In genomic region chr1:46477153-46477929, GRCh38 we compare ENCODE assay signal across 8 cellular contexts. TPM values are rescaled to one million over a fixed set of nuclear protein-coding genes. Genes with fewer than 3 reads are reported as not detected.
DNase-seq lines count a peak whose midpoint lies in the region; ATAC-seq and TF ChIP-seq lines count a peak whose summit lies in the region.

No MANE protein-coding gene starts in this region.

- H3K79me2 ChIP-seq in OCI-LY7 (ENCODE audit: insufficient read depth, low read depth, low read length): no peaks in the 10 kb centered on the region

- TF ChIP-seq POLR2A in esophagus squamous epithelium (IDR thresholded peaks at IDR 0.05): no peak

- peaks cover 55% of the 10 kb centered on the region for H3K27me3 Mint-ChIP-seq in neural crest cell (ENCODE audit: low read depth)

- H3K9me3 ChIP-seq in OCI-LY7 (ENCODE audit: low read length) (no peaks in the 10 kb centered on the region), esophagus squamous epithelium (no peaks in the 10 kb centered on the region)

- TF ChIP-seq CTCF in GM12872 (IDR thresholded peaks at IDR 0.05; ENCODE audit: insufficient read depth, low read depth, low read length) (peak; percentile 95), OCI-LY7 (conservative IDR thresholded peaks at IDR 0.05; ENCODE audit: low read length) (peak; percentile 90), esophagus squamous epithelium (IDR thresholded peaks at IDR 0.05) (peak; percentile 75 to 96 (median 90)), neural crest cell (conservative IDR thresholded peaks at IDR 0.05) (peak; percentile 92)

- no TSS peak for BruUV-seq in OCI-LY7 (replicated peaks; lab: Mats Ljungman, UMichigan)

- H3K4me1 Mint-ChIP-seq in neural crest cell: peaks cover 12% of the 10 kb centered on the region

- no peak overlapping the region for H3K4me3 ChIP-seq in OCI-LY7 (ENCODE audit: low read depth, low read length, poor library complexity, severe bottlenecking)
- no peak overlapping the region for H3K4me3 ChIP-seq in esophagus squamous epithelium

- H3K36me3 ChIP-seq in OCI-LY7 (ENCODE audit: insufficient read depth, low read length) (no peaks in the 10 kb centered on the region), esophagus squamous epithelium (no peaks in the 10 kb centered on the region)

- POLR2A ChIA-PET in OCI-LY7 (lab: Charles Lee): interaction anchor here (1.0 kb wide), 1 partner anchor 128 kb away, joined by 3 read pairs; no protein-coding TSS in a partner anchor

- no peak overlapping the region for H3K4me2 ChIP-seq in OCI-LY7 (ENCODE audit: low read length)

- no peaks in the 10 kb centered on the region for H3K9me2 ChIP-seq in OCI-LY7 (ENCODE audit: insufficient read depth, low read length)

- intact Hi-C loops in OCI-LY7 (cut with micrococcal nuclease; ENCODE audit: unreplicated experiment): loop anchor here (1.0 to 5.0 kb wide), 4 partner anchors 31 to 247 kb away; no protein-coding TSS in a partner anchor
- intact Hi-C loops in esophagus squamous epithelium (cut with DNase I): loop anchor here (5.0 kb wide), 1 partner anchor 50 kb away; no protein-coding TSS in a partner anchor

- WGBS in esophagus squamous epithelium, 2 donors: 38 to 39% methylated on average over 8 to 11 of the region's 11 CpGs

- DNase-seq in HS-5 (ENCODE audit: low read depth) (peak; percentile 23), OCI-LY7 (ENCODE audit: low spot score) (peak; percentile 71), esophagus squamous epithelium (lab: John Stamatoyannopoulos, UW) (peak; percentile 7), neural crest cell (ENCODE audit: low read depth, low spot score) (peak; percentile 67)
- peak; percentile 77 for DNase-seq in activated T-cell treated with anti-CD3 and anti-CD28 coated beads, Interleukin-2, amount 50 U/mL, for 1 hour
- peak; percentile 63 for DNase-seq in stimulated activated naive CD4-positive, alpha-beta T cell treated with Interleukin-2 at 50 U/mL for 16 hours (lab: John Stamatoyannopoulos, UW)

- no peaks in the 10 kb centered on the region for H3K9me3 Mint-ChIP-seq in neural crest cell

- no peak overlapping the region for H2AFZ ChIP-seq in OCI-LY7 (ENCODE audit: low read length)

- no peaks in the 10 kb centered on the region for H3K36me3 Mint-ChIP-seq in neural crest cell (ENCODE audit: low read depth)

- H3K27ac ChIP-seq in OCI-LY7 (ENCODE audit: low read depth, low read length, poor library complexity, severe bottlenecking) (no peak overlapping the region), esophagus squamous epithelium (no peak overlapping the region)

- no peaks in the 10 kb centered on the region; the same call in 1 of the 2 replicates for H4K20me1 ChIP-seq in OCI-LY7 (ENCODE audit: insufficient read depth, low read length)

- ATAC-seq in GM21528 (IDR thresholded peaks at IDR 0.05; ENCODE audit: low FRiP score, unreplicated experiment): no peak

- CTCF ChIA-PET in OCI-LY7 (lab: Charles Lee; ENCODE audit: unreplicated experiment): interaction anchor here (0.8 to 2.0 kb wide), 4 partner anchors 30 to 52 kb away, joined by 3 to 6 read pairs (median 4); no protein-coding TSS in a partner anchor

- H3K27ac Mint-ChIP-seq in neural crest cell (ENCODE audit: unreplicated experiment): no peak overlapping the region

- H3K27me3 ChIP-seq in esophagus squamous epithelium: peaks cover 0 to 85% (median 0%) of the 10 kb centered on the region in 4 donors

- H3K4me3 Mint-ChIP-seq in neural crest cell: no peak overlapping the region

- no peaks in the 10 kb centered on the region for H3K4me1 ChIP-seq in OCI-LY7 (ENCODE audit: insufficient read depth, low read length, poor library complexity, severe bottlenecking)
- no peaks in the 10 kb centered on the region for H3K4me1 ChIP-seq in esophagus squamous epithelium

RNA-seq across cellular contexts. Expression of gene DMBX1, which starts 12.3 kb away (rescaled TPM):
- total RNA-seq in OCI-LY7 (2014; rRNA removed; shearing (Covaris generic)): not detected in 2 replicates
- not detected in 2 replicates for total RNA-seq in OCI-LY7 (2022)
- not detected for total RNA-seq in esophagus squamous epithelium
- not detected in 2 replicates for total RNA-seq in neural crest cell

Comparison
In these comparisons a context has a peak if more than half of its experiments do, and no peak if none do; other contexts are left out.
1. DNase-seq: peak in every context shown above with its lines; median percentile 77 in activated T-cell treated with anti-CD3 and anti-CD28 coated beads, Interleukin-2, amount 50 U/mL, for 1 hour; 71 in OCI-LY7; 67 in neural crest cell; 63 in stimulated activated naive CD4-positive, alpha-beta T cell treated with Interleukin-2 at 50 U/mL for 16 hours; 23 in HS-5; 7 in esophagus squamous epithelium.